Comparison of ENCODE assay signal across 1 cellular context in the genomic region with DNA sequence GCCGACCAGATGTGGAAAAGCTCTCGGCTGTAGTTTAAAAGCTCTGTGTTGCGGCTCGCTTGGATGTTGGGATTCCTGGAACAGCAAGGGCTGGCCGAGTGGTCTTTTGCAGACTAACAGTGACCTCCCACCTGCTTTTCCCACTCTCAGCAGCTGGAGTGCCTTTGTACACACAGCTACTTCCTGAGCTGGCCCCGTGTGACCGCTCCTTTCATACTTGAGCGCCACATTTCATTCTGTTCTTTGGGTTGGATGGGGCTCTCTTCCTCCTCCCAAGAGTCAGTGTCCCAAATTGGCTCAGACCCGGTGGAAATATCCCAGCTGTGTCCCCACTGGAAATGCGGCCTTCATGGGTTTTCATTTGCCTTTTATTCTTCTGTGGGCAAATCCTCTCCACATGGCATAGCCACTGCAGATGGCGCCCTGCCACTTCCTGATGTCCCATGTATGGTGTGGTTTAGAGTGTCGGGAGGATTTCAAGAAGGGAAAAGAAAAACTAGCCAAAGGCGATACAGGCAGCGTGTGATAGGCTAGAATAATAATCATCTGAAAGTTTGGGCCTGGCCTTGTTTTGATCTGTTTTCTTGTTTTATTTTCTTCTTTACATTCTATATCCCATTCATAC.
A peak's percentile ranks its signal among the peaks of the same experiment; 100 is the strongest.
TF ChIP-seq lines count a peak whose summit lies in the region.

No MANE protein-coding gene starts in this region.

TF ChIP-seq in HepG2, 621 proteins besides CTCF, POLR2A, EP300 and RAD21 (continued from another document):
- TF ChIP-seq FOXP4 (CRISPR knock-in tag; IDR thresholded peaks at IDR 0.05) (no peak), ZNF136 (CRISPR knock-in tag; IDR thresholded peaks at IDR 0.05; ENCODE audit: low read depth) (no peak), ZNF670 (CRISPR knock-in tag; IDR thresholded peaks at IDR 0.05; ENCODE audit: borderline replicate concordance) (no peak), RXRB (CRISPR knock-in tag; IDR thresholded peaks at IDR 0.05; ENCODE audit: borderline replicate concordance) (0 out of 2 replicates have a peak, but pooled peaks have one; percentile 43), GPBP1L1 (CRISPR knock-in tag; IDR thresholded peaks at IDR 0.05) (no peak), HDAC1 (CRISPR knock-in tag; IDR thresholded peaks at IDR 0.05) (no peak), ESRRA (CRISPR knock-in tag; IDR thresholded peaks at IDR 0.05; ENCODE audit: low read depth) (no peak), ZNF761 (CRISPR knock-in tag; conservative IDR thresholded peaks at IDR 0.05) (no peak), TRAFD1 (CRISPR knock-in tag; IDR thresholded peaks at IDR 0.05; ENCODE audit: borderline replicate concordance) (no peak), ELF1 (CRISPR knock-in tag; IDR thresholded peaks at IDR 0.05) (no peak), MLLT10 (CRISPR knock-in tag; IDR thresholded peaks at IDR 0.05) (no peak), HNF1B (CRISPR knock-in tag; IDR thresholded peaks at IDR 0.05) (peak; percentile 41; the same call in 1 of the 2 replicates), NFYB (CRISPR knock-in tag; IDR thresholded peaks at IDR 0.05) (no peak), PPARG (CRISPR knock-in tag; conservative IDR thresholded peaks at IDR 0.05) (peak; percentile 67; the same call in 1 of the 2 replicates), CEBPB (IDR thresholded peaks at IDR 0.05; ENCODE audit: borderline replicate concordance, low read depth, low read length) (no peak), ZNF224 (CRISPR knock-in tag; IDR thresholded peaks at IDR 0.05) (no peak), ZNF354B (CRISPR knock-in tag; IDR thresholded peaks at IDR 0.05) (no peak), MAFK (conservative IDR thresholded peaks at IDR 0.05 in 1 of 2, IDR thresholded peaks at IDR 0.05 in 1 of 2; ENCODE audit: low read length in 2 of 2) (no peak), ZNF557 (CRISPR knock-in tag; IDR thresholded peaks at IDR 0.05) (no peak), ZNF572 (CRISPR knock-in tag; IDR thresholded peaks at IDR 0.05) (0 out of 2 replicates have a peak, but pooled peaks have one; percentile 20), ZBTB25 (CRISPR knock-in tag; IDR thresholded peaks at IDR 0.05) (no peak), ZNF484 (CRISPR knock-in tag; IDR thresholded peaks at IDR 0.05; ENCODE audit: borderline replicate concordance, low read depth) (no peak), TEAD3 (CRISPR knock-in tag; optimal IDR thresholded peaks at IDR 0.05; ENCODE audit: borderline replicate concordance) (peak; percentile 3), HNRNPL (IDR thresholded peaks at IDR 0.05; ENCODE audit: low read depth, low read length) (no peak), NCOA1 (CRISPR knock-in tag; IDR thresholded peaks at IDR 0.05) (no peak), ZNF678 (CRISPR knock-in tag; IDR thresholded peaks at IDR 0.05) (no peak), SIN3A (IDR thresholded peaks at IDR 0.05; ENCODE audit: borderline replicate concordance, low read depth, low read length) (no peak), ETV5 (CRISPR knock-in tag; IDR thresholded peaks at IDR 0.05; ENCODE audit: borderline replicate concordance) (no peak), ZBTB33 (CRISPR knock-in tag; IDR thresholded peaks at IDR 0.05) (peak; percentile 43; the same call in 1 of the 2 replicates)
- TF ChIP-seq, protein P1, sequence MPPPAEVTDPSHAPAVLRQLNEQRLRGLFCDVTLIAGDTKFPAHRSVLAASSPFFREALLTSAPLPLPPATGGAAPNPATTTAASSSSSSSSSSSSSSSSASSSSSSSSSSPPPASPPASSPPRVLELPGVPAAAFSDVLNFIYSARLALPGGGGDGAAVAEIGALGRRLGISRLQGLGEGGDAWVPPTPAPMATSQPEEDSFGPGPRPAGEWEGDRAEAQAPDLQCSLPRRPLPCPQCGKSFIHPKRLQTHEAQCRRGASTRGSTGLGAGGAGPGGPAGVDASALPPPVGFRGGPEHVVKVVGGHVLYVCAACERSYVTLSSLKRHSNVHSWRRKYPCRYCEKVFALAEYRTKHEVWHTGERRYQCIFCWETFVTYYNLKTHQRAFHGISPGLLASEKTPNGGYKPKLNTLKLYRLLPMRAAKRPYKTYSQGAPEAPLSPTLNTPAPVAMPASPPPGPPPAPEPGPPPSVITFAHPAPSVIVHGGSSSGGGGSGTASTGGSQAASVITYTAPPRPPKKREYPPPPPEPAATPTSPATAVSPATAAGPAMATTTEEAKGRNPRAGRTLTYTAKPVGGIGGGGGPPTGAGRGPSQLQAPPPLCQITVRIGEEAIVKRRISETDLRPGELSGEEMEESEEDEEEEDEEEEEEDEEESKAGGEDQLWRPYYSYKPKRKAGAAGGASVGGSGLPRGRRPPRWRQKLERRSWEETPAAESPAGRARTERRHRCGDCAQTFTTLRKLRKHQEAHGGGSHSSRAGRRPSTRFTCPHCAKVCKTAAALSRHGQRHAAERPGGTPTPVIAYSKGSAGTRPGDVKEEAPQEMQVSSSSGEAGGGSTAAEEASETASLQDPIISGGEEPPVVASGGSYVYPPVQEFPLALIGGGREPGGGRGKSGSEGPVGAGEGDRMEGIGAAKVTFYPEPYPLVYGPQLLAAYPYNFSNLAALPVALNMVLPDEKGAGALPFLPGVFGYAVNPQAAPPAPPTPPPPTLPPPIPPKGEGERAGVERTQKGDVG (CRISPR knock-in tag; IDR thresholded peaks at IDR 0.05; ENCODE audit: borderline replicate concordance): peak; percentile 46; the same call in 1 of the 2 replicates
- TF ChIP-seq, protein P2, sequence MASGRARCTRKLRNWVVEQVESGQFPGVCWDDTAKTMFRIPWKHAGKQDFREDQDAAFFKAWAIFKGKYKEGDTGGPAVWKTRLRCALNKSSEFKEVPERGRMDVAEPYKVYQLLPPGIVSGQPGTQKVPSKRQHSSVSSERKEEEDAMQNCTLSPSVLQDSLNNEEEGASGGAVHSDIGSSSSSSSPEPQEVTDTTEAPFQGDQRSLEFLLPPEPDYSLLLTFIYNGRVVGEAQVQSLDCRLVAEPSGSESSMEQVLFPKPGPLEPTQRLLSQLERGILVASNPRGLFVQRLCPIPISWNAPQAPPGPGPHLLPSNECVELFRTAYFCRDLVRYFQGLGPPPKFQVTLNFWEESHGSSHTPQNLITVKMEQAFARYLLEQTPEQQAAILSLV (CRISPR knock-in tag; IDR thresholded peaks at IDR 0.05; ENCODE audit: borderline replicate concordance): no peak
